Comparison of ENCODE assay signal across 1 cellular context in genomic region chr10:71748671-71749191, GRCh38.
TF ChIP-seq lines count a peak whose summit lies in the region.

No MANE protein-coding gene starts in this region.

TF ChIP-seq in K562, 482 proteins besides CTCF, POLR2A, EP300 and RAD21 (continued from another document and continues in another):
- TF ChIP-seq ZNF586 (CRISPR knock-in tag; conservative IDR thresholded peaks at IDR 0.05) (no peak), CBFA2T2 (conservative IDR thresholded peaks at IDR 0.05) (no peak), SRSF3 (IDR thresholded peaks at IDR 0.05; ENCODE audit: insufficient read depth, low read length) (no peak), MYC (IDR thresholded peaks at IDR 0.05; ENCODE audit: low read depth, low read length) (peak; percentile 23; the same call in 1 of the 2 replicates), MYC (CRISPR knock-in tag; IDR thresholded peaks at IDR 0.05; ENCODE audit: borderline replicate concordance, low read depth) (no peak), MAZ (CRISPR knock-in tag; conservative IDR thresholded peaks at IDR 0.05 in 1 of 2, IDR thresholded peaks at IDR 0.05 in 1 of 2) (peak; percentile 30 to 40; a peak in 3 of 4 replicates), CBFA2T3 (IDR thresholded peaks at IDR 0.05) (no peak), ZNF780A (CRISPR knock-in tag; IDR thresholded peaks at IDR 0.05) (no peak), CREB3 (tag; conservative IDR thresholded peaks at IDR 0.05; ENCODE audit: low read depth) (peak; percentile 66; the same call in 1 of the 2 replicates), MTF1 (CRISPR knock-in tag; IDR thresholded peaks at IDR 0.05; ENCODE audit: borderline replicate concordance) (no peak), POU5F1 (IDR thresholded peaks at IDR 0.05; ENCODE audit: borderline replicate concordance, low read depth, low read length, partially characterized antibody) (no peak), MYBL2 (IDR thresholded peaks at IDR 0.05; ENCODE audit: low read depth) (no peak), MYBL2 (CRISPR knock-in tag; IDR thresholded peaks at IDR 0.05; ENCODE audit: borderline replicate concordance) (no peak), CREB5 (CRISPR knock-in tag; IDR thresholded peaks at IDR 0.05) (no peak), TCF3 (CRISPR knock-in tag; IDR thresholded peaks at IDR 0.05) (no peak), ZBTB8A (IDR thresholded peaks at IDR 0.05; ENCODE audit: partially characterized antibody) (no peak), MEIS2 (IDR thresholded peaks at IDR 0.05; ENCODE audit: partially characterized antibody) (no peak), HMBOX1 (IDR thresholded peaks at IDR 0.05) (no peak), ZMIZ1 (IDR thresholded peaks at IDR 0.05; ENCODE audit: low read depth in 2 of 2, low read length in 2 of 2) (no peak), NEUROD1 (IDR thresholded peaks at IDR 0.05; ENCODE audit: borderline replicate concordance, low read depth, low read length, partially characterized antibody) (no peak), ERF (CRISPR knock-in tag; IDR thresholded peaks at IDR 0.05) (peak; percentile 65; the same call in 1 of the 2 replicates), KAT2B (IDR thresholded peaks at IDR 0.05; ENCODE audit: low read depth, low read length) (no peak), ZNF449 (CRISPR knock-in tag; IDR thresholded peaks at IDR 0.05) (no peak), HMG20B (CRISPR knock-in tag; IDR thresholded peaks at IDR 0.05) (no peak), TCF7 (IDR thresholded peaks at IDR 0.05; ENCODE audit: borderline replicate concordance) (peak; percentile 67; the same call in 1 of the 2 replicates), MECOM (CRISPR knock-in tag; IDR thresholded peaks at IDR 0.05) (no peak), PRMT5 (CRISPR knock-in tag; IDR thresholded peaks at IDR 0.05) (no peak), BMI1 (IDR thresholded peaks at IDR 0.05; ENCODE audit: low read length) (no peak), ZNF511 (CRISPR knock-in tag; IDR thresholded peaks at IDR 0.05) (no peak), MTA3 (IDR thresholded peaks at IDR 0.05; ENCODE audit: borderline replicate concordance) (peak; percentile 60; the same call in 1 of the 2 replicates), ESRRB (CRISPR knock-in tag; IDR thresholded peaks at IDR 0.05; ENCODE audit: borderline replicate concordance) (no peak), ZNF785 (CRISPR knock-in tag; IDR thresholded peaks at IDR 0.05) (no peak), REST (CRISPR knock-in tag; IDR thresholded peaks at IDR 0.05; ENCODE audit: low read depth) (no peak), BRF2 (IDR thresholded peaks at IDR 0.05; ENCODE audit: borderline replicate concordance, insufficient read depth, insufficient read length) (no peak), PHB2 (IDR thresholded peaks at IDR 0.05; ENCODE audit: low read depth) (no peak), POLR2G (IDR thresholded peaks at IDR 0.05; ENCODE audit: low read depth, low read length) (peak; percentile 34), L3MBTL2 (IDR thresholded peaks at IDR 0.05) (peak; percentile 60), CHD1 (IDR thresholded peaks at IDR 0.05; ENCODE audit: low read length) (no peak), RB1 (IDR thresholded peaks at IDR 0.05; ENCODE audit: low read depth) (no peak), TEAD1 (CRISPR knock-in tag; IDR thresholded peaks at IDR 0.05) (no peak), RBM34 (IDR thresholded peaks at IDR 0.05; ENCODE audit: borderline replicate concordance, insufficient read depth, low read length) (no peak), CREB1 (IDR thresholded peaks at IDR 0.05) (no peak), CREB1 (CRISPR knock-in tag; IDR thresholded peaks at IDR 0.05) (no peak), SRSF1 (IDR thresholded peaks at IDR 0.05; ENCODE audit: low read depth, low read length) (no peak)
- TF ChIP-seq, protein P1, sequence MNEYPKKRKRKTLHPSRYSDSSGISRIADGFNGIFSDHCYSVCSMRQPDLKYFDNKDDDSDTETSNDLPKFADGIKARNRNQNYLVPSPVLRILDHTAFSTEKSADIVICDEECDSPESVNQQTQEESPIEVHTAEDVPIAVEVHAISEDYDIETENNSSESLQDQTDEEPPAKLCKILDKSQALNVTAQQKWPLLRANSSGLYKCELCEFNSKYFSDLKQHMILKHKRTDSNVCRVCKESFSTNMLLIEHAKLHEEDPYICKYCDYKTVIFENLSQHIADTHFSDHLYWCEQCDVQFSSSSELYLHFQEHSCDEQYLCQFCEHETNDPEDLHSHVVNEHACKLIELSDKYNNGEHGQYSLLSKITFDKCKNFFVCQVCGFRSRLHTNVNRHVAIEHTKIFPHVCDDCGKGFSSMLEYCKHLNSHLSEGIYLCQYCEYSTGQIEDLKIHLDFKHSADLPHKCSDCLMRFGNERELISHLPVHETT (CRISPR knock-in tag; conservative IDR thresholded peaks at IDR 0.05 in 1 of 2, IDR thresholded peaks at IDR 0.05 in 1 of 2) = peak in 1 of 2 experiments; percentile 67; a peak in 1 of 4 replicates
- TF ChIP-seq, protein P2, sequence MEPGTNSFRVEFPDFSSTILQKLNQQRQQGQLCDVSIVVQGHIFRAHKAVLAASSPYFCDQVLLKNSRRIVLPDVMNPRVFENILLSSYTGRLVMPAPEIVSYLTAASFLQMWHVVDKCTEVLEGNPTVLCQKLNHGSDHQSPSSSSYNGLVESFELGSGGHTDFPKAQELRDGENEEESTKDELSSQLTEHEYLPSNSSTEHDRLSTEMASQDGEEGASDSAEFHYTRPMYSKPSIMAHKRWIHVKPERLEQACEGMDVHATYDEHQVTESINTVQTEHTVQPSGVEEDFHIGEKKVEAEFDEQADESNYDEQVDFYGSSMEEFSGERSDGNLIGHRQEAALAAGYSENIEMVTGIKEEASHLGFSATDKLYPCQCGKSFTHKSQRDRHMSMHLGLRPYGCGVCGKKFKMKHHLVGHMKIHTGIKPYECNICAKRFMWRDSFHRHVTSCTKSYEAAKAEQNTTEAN (CRISPR knock-in tag; IDR thresholded peaks at IDR 0.05) = no peak
- TF ChIP-seq, protein P3, sequence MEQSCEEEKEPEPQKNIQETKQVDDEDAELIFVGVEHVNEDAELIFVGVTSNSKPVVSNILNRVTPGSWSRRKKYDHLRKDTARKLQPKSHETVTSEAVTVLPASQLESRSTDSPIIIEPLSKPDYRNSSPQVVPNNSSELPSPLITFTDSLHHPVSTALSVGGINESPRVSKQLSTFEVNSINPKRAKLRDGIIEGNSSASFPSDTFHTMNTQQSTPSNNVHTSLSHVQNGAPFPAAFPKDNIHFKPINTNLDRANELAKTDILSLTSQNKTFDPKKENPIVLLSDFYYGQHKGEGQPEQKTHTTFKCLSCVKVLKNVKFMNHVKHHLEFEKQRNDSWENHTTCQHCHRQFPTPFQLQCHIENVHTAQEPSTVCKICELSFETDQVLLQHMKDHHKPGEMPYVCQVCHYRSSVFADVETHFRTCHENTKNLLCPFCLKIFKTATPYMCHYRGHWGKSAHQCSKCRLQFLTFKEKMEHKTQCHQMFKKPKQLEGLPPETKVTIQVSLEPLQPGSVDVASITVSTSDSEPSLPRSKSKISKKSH (CRISPR knock-in tag; IDR thresholded peaks at IDR 0.05) = no peak
